9 cellular contexts compared by ENCODE assay signal in the genomic region with DNA sequence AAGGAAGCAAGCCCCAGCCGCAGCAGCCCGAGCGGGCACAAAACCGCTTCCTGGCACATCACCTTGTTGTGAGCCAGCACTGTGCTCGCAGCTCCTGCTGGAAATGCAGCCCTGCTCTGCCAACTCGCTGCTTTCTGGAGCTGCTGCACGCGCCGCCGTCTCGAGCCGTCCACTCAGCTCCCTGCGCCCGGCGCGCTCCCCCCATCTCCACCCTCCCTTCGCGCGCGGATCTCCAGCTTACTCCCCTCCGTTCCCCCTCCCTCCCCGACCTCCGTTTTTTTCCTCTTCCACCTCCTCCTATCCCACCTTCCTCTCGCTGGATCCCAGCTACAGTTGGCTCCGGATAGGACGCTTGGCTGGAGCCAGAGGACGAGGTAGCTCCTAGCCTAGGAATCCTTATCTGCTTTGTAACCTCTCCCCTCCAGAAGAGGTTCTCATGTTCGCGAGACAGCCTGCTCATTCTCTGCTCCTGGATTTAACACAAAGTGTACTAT. TPM values are rescaled to one million over a fixed set of nuclear protein-coding genes. Genes with fewer than 3 reads are reported as not detected.
DNase-seq lines count a peak whose midpoint lies in the region; ATAC-seq, FAIRE-seq and TF ChIP-seq lines count a peak whose summit lies in the region.
"Had no signal": no experiment of that assay in that cellular context is flagged by ENCODE, and none has a peak within 500 bp of the region (broad histone marks: within the 10 kb centered on the region; RNA-seq: fewer than 3 reads in every experiment).

A gene (minus strand): TSS at position 107 of the 494 bp plus-strand sequence.

- H3K4me1 ChIP-seq in DND-41 (ENCODE audit: insufficient read depth, low read length) (no peaks in the 10 kb centered on the region), HepG2 (ENCODE audit: insufficient read depth, low read length) (no peaks in the 10 kb centered on the region; the same call in 1 of the 2 replicates), stomach smooth muscle (ENCODE audit: control insufficient read depth, insufficient read depth, low read length) (no peaks in the 10 kb centered on the region)

- H3K4me3 Mint-ChIP-seq in dendritic cell treated with granulocyte-macrophage colony-stimulating factor and Interleukin-4, amounts not matched to agents 40 ng/mL and 50 ng/mL, for 4 days = peak within 1 kb of the TSS; percentile 97

- TF ChIP-seq RAD21 in HepG2 (CRISPR knock-in tag; IDR thresholded peaks at IDR 0.05) = no peak

- no peak for FAIRE-seq in HepG2 (lab: Jason Lieb, UNC)

- H3K79me2 ChIP-seq in DND-41 (ENCODE audit: insufficient read depth, low read length) (no peaks in the 10 kb centered on the region), HepG2 (ENCODE audit: insufficient read depth, low read length) (no peaks in the 10 kb centered on the region)

- H3K9ac ChIP-seq in DND-41 (ENCODE audit: low read depth, low read length) (no peak within 1 kb of the TSS), HepG2 (ENCODE audit: insufficient read depth, low read depth, low read length) (no peak within 1 kb of the TSS), stomach smooth muscle (ENCODE audit: low read length in 2 of 2) (no peak within 1 kb of the TSS)

- H3K27ac Mint-ChIP-seq in dendritic cell treated with granulocyte-macrophage colony-stimulating factor and Interleukin-4, amounts not matched to agents 40 ng/mL and 50 ng/mL, for 4 days = peak within 1 kb of the TSS; percentile 62

- H3K27ac ChIP-seq in DND-41 (ENCODE audit: low read length) (no peak within 1 kb of the TSS), HepG2 (ENCODE audit: extremely low read length, insufficient read depth, low read length) (no peak within 1 kb of the TSS), stomach smooth muscle (ENCODE audit: low read length) (no peak within 1 kb of the TSS)

- POLR2A ChIA-PET in HepG2 (lab: Yijun Ruan, JAX) = no interaction called here

- no peak for DNase-seq in DND-41
- no peak for DNase-seq in HFF-Myc (ENCODE audit: extremely low read depth, low read depth)
- DNase-seq in NOMO-1 treated with dmso at 0.1 percent for 144 hours (lab: John Stamatoyannopoulos, UW; ENCODE audit: unreplicated experiment) = peak; percentile 3
- DNase-seq in HepG2 (ENCODE audit: low spot score) = no peak
- no peak for DNase-seq in NCI-H226

- peak; percentile 33; the same call in 1 of the 3 replicates for ATAC-seq in DND-41 (ENCODE audit: insufficient read depth, low read depth)
- peak; percentile 95 for ATAC-seq in HepG2
- ATAC-seq in HG02973 (IDR thresholded peaks at IDR 0.05; ENCODE audit: unreplicated experiment) = no peak

- H3K4me2 ChIP-seq in DND-41 (ENCODE audit: insufficient read depth, low read length) (no peak within 1 kb of the TSS), HepG2 (ENCODE audit: low read depth, low read length) (peak within 1 kb of the TSS; percentile 53)

- H3K4me1 Mint-ChIP-seq in dendritic cell treated with granulocyte-macrophage colony-stimulating factor and Interleukin-4, amounts not matched to agents 40 ng/mL and 50 ng/mL, for 4 days (ENCODE audit: low read depth) = peaks cover 20% of the 10 kb centered on the region

- no peak for TF ChIP-seq POLR2A in HepG2 (IDR thresholded peaks at IDR 0.05; ENCODE audit: insufficient read depth in 1 of 2, low read depth in 2 of 2, low read length in 2 of 2)

- H3K36me3 Mint-ChIP-seq in dendritic cell treated with granulocyte-macrophage colony-stimulating factor and Interleukin-4, amounts not matched to agents 40 ng/mL and 50 ng/mL, for 4 days (ENCODE audit: low read depth) = peaks cover 8% of the 10 kb centered on the region

- TF ChIP-seq CTCF in DND-41 (IDR thresholded peaks at IDR 0.05; ENCODE audit: borderline replicate concordance, extremely low read depth, low read length, poor library complexity, severe bottlenecking) (no peak), HFF-Myc (IDR thresholded peaks at IDR 0.05; ENCODE audit: low read depth, low read length, missing control alignments) (no peak), HepG2 (CRISPR knock-in tag; IDR thresholded peaks at IDR 0.05) (no peak)

- H2AFZ ChIP-seq in DND-41 (ENCODE audit: low read depth, low read length) (no peak within 1 kb of the TSS), HepG2 (ENCODE audit: low read length) (peak within 1 kb of the TSS; percentile 23)

- in situ Hi-C loops in HepG2 (cut with HindIII; ENCODE audit: extremely low pct_ligation_motif_present, low pct_unique_long_range_greater_than_20kb) = no loop called here

- H3K27me3 ChIP-seq in DND-41 (ENCODE audit: insufficient read depth, low read length, poor library complexity) = no peaks in the 10 kb centered on the region
- H3K27me3 ChIP-seq in HepG2 (ENCODE audit: control insufficient read depth in 1 of 2, insufficient read depth in 2 of 2, low read length in 2 of 2) = peaks cover 0 to 24% of the 10 kb centered on the region in 2 experiments; a peak in 2 of 5 replicates
- peaks cover 15 to 20% of the 10 kb centered on the region in 2 donors for H3K27me3 ChIP-seq in stomach smooth muscle (ENCODE audit: control insufficient read depth in 1 of 2, insufficient read depth in 2 of 2, low read length in 2 of 2)

- H3K4me3 ChIP-seq in DND-41 (ENCODE audit: low read depth in 1 of 2, low read length in 2 of 2) (no peak within 1 kb of the TSS), HFF-Myc (replicated peaks; ENCODE audit: low read depth, low read length) (peak within 1 kb of the TSS; percentile 18; the same call in 1 of the 2 replicates), HepG2 (replicated peaks in 1 of 3; ENCODE audit: insufficient read depth in 1 of 3, low read depth in 2 of 3, low read length in 3 of 3) (peak within 1 kb of the TSS in 1 of 3 experiments; percentile 46; a peak in 1 of 6 replicates), stomach smooth muscle (ENCODE audit: low read length in 2 of 2) (peak within 1 kb of the TSS; percentile 65 to 68)

- H4K20me1 ChIP-seq in DND-41 (ENCODE audit: insufficient read depth, low read length) (no peaks in the 10 kb centered on the region), HepG2 (ENCODE audit: insufficient read depth, low read length) (no peaks in the 10 kb centered on the region)

- H3K9me3 Mint-ChIP-seq in dendritic cell treated with granulocyte-macrophage colony-stimulating factor and Interleukin-4, amounts not matched to agents 40 ng/mL and 50 ng/mL, for 4 days = no peaks in the 10 kb centered on the region

- CTCF ChIA-PET in HepG2 (lab: Yijun Ruan, JAX; ENCODE audit: low intra/inter-chr PET ratio, low total read pairs) = no interaction called here

- no peaks in the 10 kb centered on the region for H3K36me3 ChIP-seq in DND-41 (ENCODE audit: insufficient read depth, low read length)
- H3K36me3 ChIP-seq in HepG2 (replicated peaks in 1 of 2; ENCODE audit: control insufficient read depth in 1 of 2, insufficient read depth in 2 of 2, low read length in 2 of 2) = no peaks in the 10 kb centered on the region
- no peaks in the 10 kb centered on the region for H3K36me3 ChIP-seq in stomach smooth muscle (ENCODE audit: control insufficient read depth in 2 of 2, insufficient read depth in 2 of 2, low read length in 2 of 2)

- TF ChIP-seq EP300 in HepG2 (IDR thresholded peaks at IDR 0.05; ENCODE audit: low read depth in 2 of 2, low read length in 2 of 2) = no peak
- no peak for TF ChIP-seq EP300 in HepG2 (CRISPR knock-in tag; IDR thresholded peaks at IDR 0.05; ENCODE audit: borderline replicate concordance)

- no peaks in the 10 kb centered on the region for H3K9me3 ChIP-seq in DND-41 (ENCODE audit: insufficient read depth, low read length, severe bottlenecking)
- no peaks in the 10 kb centered on the region for H3K9me3 ChIP-seq in HepG2 (ENCODE audit: low read length)
- no peaks in the 10 kb centered on the region for H3K9me3 ChIP-seq in stomach smooth muscle (ENCODE audit: control insufficient read depth in 2 of 2, low read length in 2 of 2)

- WGBS in HepG2 (ENCODE audit: low lambda C conversion rate) = 4% methylated on average over 23 of the region's 29 CpGs

- no TSS peak for BruUV-seq in HepG2 (replicated peaks; lab: Mats Ljungman, UMichigan)

- H3K27me3 Mint-ChIP-seq in dendritic cell treated with granulocyte-macrophage colony-stimulating factor and Interleukin-4, amounts not matched to agents 40 ng/mL and 50 ng/mL, for 4 days = peaks cover 40% of the 10 kb centered on the region

- intact Hi-C loops in dendritic cell treated with granulocyte-macrophage colony-stimulating factor and Interleukin-4, amounts not matched to agents 40 ng/mL and 50 ng/mL, for 4 days (cut with micrococcal nuclease) = no loop called here
- intact Hi-C loops in HepG2 (cut with micrococcal nuclease; ENCODE audit: unreplicated experiment) = no loop called here

TF ChIP-seq in HepG2, 621 proteins besides CTCF, POLR2A, EP300 and RAD21 (continues in another document):
- no peak for TF ChIP-seq SMAD3 (CRISPR knock-in tag; IDR thresholded peaks at IDR 0.05)
- peak; percentile 48; the same call in 1 of the 2 replicates for TF ChIP-seq EZH2 (conservative IDR thresholded peaks at IDR 0.05; ENCODE audit: low read depth, low read length)
- TF ChIP-seq JUN (CRISPR knock-in tag; IDR thresholded peaks at IDR 0.05) = no peak
- TF ChIP-seq TEAD2 (CRISPR knock-in tag; IDR thresholded peaks at IDR 0.05) = no peak

RNA-seq across cellular contexts. Expression of the gene that starts here (rescaled TPM):
- not detected in 2 replicates for total RNA-seq in HepG2 (2016; rRNA removed; fragmentation: Illumina TruSeq; extraction: Trizol)
- total RNA-seq in HepG2 (2016; cell fraction: cytosol; rRNA removed; fragmentation: Illumina TruSeq; extraction: Trizol; ENCODE audit: low read depth) = not detected in 2 replicates
- not detected in 2 replicates for total RNA-seq in HepG2 (2016; cell fraction: insoluble cytoplasmic fraction; rRNA removed; fragmentation: Illumina TruSeq; extraction: Trizol)
- total RNA-seq in HepG2 (2016; cell fraction: membrane; rRNA removed; fragmentation: Illumina TruSeq; extraction: Trizol) = not detected in 2 replicates
- not detected in 2 replicates for total RNA-seq in HepG2 (2016; cell fraction: nucleus; rRNA removed; fragmentation: Illumina TruSeq; extraction: Trizol)
- polyA plus RNA-seq in HepG2 (2011; rRNA removed) = not detected in 2 replicates
- polyA plus RNA-seq in HepG2 (2011; cell fraction: cytosol; rRNA removed) = not detected in 2 replicates
- not detected in 2 replicates for polyA plus RNA-seq in HepG2 (2011; cell fraction: nucleus; rRNA removed)
- polyA plus RNA-seq in HepG2 (2012) = not detected in 2 replicates
- not detected in 2 replicates for polyA plus RNA-seq in HepG2 (2016; cell fraction: cytosol; fragmentation: Illumina TruSeq; extraction: Trizol; ENCODE audit: low read depth)
- not detected in 2 replicates for polyA plus RNA-seq in HepG2 (2016; cell fraction: insoluble cytoplasmic fraction; fragmentation: Illumina TruSeq; extraction: Trizol; ENCODE audit: low read depth)
- not detected in 2 replicates for polyA plus RNA-seq in HepG2 (2016; cell fraction: membrane; fragmentation: Illumina TruSeq; extraction: Trizol; ENCODE audit: low read depth)
- polyA plus RNA-seq in HepG2 (2016; cell fraction: nucleus; fragmentation: Illumina TruSeq; extraction: Trizol; ENCODE audit: insufficient read depth, low read depth) = not detected in 2 replicates
- polyA minus RNA-seq in HepG2 (2011; rRNA and poly(A)+ RNA removed; ENCODE audit: low replicate concordance) = not detected in 2 replicates
- polyA minus RNA-seq in HepG2 (2011; cell fraction: cytosol; rRNA and poly(A)+ RNA removed) = not detected in 2 replicates
- not detected in 2 replicates for polyA minus RNA-seq in HepG2 (2011; cell fraction: nucleus; rRNA and poly(A)+ RNA removed)
- total RNA-seq: T-helper 2 cell treated with Interferon-gamma antibody and Interleukin-4, amounts not matched to agents 100 ng/mL and 5 ng/mL, for 36 hours had no signal

Comparison
In these comparisons a context has a peak if more than half of its experiments do, and no peak if none do; other contexts are left out.
1. Peak in ATAC-seq and H3K4me2 ChIP-seq in HepG2; RNA of the gene not detected or under 1 TPM.
2. H3K4me3 ChIP-seq: peak in HFF-Myc (single experiment) and stomach smooth muscle (2 of 2); none in DND-41 (0 of 2).